In the genomic region with DNA sequence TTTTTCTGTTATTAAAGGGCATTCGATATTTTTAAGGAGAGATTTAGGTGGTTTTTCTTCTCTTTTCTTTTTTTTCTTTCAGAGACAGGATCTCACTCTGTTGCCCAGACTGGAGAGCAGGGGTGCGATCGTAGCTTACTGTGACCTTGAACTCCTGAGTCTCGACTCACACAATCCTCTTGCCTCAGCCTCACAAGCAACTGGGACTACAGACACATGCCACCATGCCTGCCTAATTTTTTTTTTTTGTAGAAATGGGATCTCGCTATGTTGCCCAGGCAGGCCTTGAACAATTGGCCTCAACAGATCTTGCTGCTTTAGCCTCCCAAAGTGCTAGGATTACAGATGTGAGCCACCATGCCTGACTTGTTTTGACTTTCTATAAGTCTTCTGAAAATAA, we compare ENCODE assay signal across 19 cellular contexts. TPM values are rescaled to one million over a fixed set of nuclear protein-coding genes. Genes with fewer than 3 reads are reported as not detected.
DNase-seq lines count a peak whose midpoint lies in the region; ATAC-seq, FAIRE-seq and TF ChIP-seq lines count a peak whose summit lies in the region.
"Had no signal": no experiment of that assay in that cellular context is flagged by ENCODE, and none has a peak within 500 bp of the region (broad histone marks: within the 10 kb centered on the region; RNA-seq: fewer than 3 reads in every experiment).

No MANE protein-coding gene starts in this region.

- no peaks in the 10 kb centered on the region for H3K9me3 ChIP-seq in esophagus muscularis mucosa
- H3K9me3 ChIP-seq: MG63 had no signal

- no peak for TF ChIP-seq EP300 in esophagus muscularis mucosa (IDR thresholded peaks at IDR 0.05)

- H3K27ac Mint-ChIP-seq in activated naive CD8-positive, alpha-beta T cell treated with anti-CD3 and anti-CD28 coated beads for 36 hours: peak overlapping the region; percentile 73
- H3K27ac Mint-ChIP-seq in activated naive CD8-positive, alpha-beta T cell treated with anti-CD3 and anti-CD28 coated beads, Interleukin-2, amount 50 U/mL, for 24 hours: no peak overlapping the region
- H3K27ac Mint-ChIP-seq in WTC11: no peak overlapping the region
- H3K27ac Mint-ChIP-seq: HFFc6 had no signal

- no peaks in the 10 kb centered on the region for H3K36me3 ChIP-seq in esophagus muscularis mucosa
- H3K36me3 ChIP-seq: MG63 had no signal

- no peaks in the 10 kb centered on the region for H3K27me3 ChIP-seq in esophagus muscularis mucosa
- H3K27me3 ChIP-seq: MG63 had no signal

- no peak overlapping the region for H3K27ac ChIP-seq in esophagus muscularis mucosa (replicated peaks in 1 of 4)
- H3K27ac ChIP-seq in RWPE1: no peak overlapping the region

- H3K4me1 ChIP-seq in esophagus muscularis mucosa: no peaks in the 10 kb centered on the region

- intact Hi-C loops in esophagus muscularis mucosa (cut with DNase I): no loop called here

- peaks cover 20% of the 10 kb centered on the region for H3K27me3 Mint-ChIP-seq in activated naive CD8-positive, alpha-beta T cell treated with anti-CD3 and anti-CD28 coated beads for 36 hours
- peaks cover 7% of the 10 kb centered on the region for H3K27me3 Mint-ChIP-seq in activated naive CD8-positive, alpha-beta T cell treated with anti-CD3 and anti-CD28 coated beads, Interleukin-2, amount 50 U/mL, for 24 hours
- no peaks in the 10 kb centered on the region for H3K27me3 Mint-ChIP-seq in WTC11 (ENCODE audit: low read depth)
- H3K27me3 Mint-ChIP-seq: CD4-positive, CD25-positive, alpha-beta regulatory T cell had no signal

- H3K36me3 Mint-ChIP-seq in activated naive CD8-positive, alpha-beta T cell treated with anti-CD3 and anti-CD28 coated beads for 36 hours: no peaks in the 10 kb centered on the region
- H3K36me3 Mint-ChIP-seq in activated naive CD8-positive, alpha-beta T cell treated with anti-CD3 and anti-CD28 coated beads, Interleukin-2, amount 50 U/mL, for 24 hours (ENCODE audit: low read depth): no peaks in the 10 kb centered on the region
- no peaks in the 10 kb centered on the region for H3K36me3 Mint-ChIP-seq in WTC11
- H3K36me3 Mint-ChIP-seq: CD4-positive, CD25-positive, alpha-beta regulatory T cell had no signal

- H3K4me1 Mint-ChIP-seq in activated naive CD8-positive, alpha-beta T cell treated with anti-CD3 and anti-CD28 coated beads for 36 hours: peaks cover 41% of the 10 kb centered on the region
- H3K4me1 Mint-ChIP-seq in activated naive CD8-positive, alpha-beta T cell treated with anti-CD3 and anti-CD28 coated beads, Interleukin-2, amount 50 U/mL, for 24 hours: peaks cover 52% of the 10 kb centered on the region
- no peaks in the 10 kb centered on the region for H3K4me1 Mint-ChIP-seq in WTC11

- POLR2A ChIA-PET in WTC11 (lab: Charles Lee) (interaction anchor here (0.7 kb wide), 1 partner anchor 68 kb away, joined by 3 read pairs; no protein-coding TSS in a partner anchor), RWPE1 (lab: Yijun Ruan, JAX; ENCODE audit: low non-redundant PET) (no interaction called here)

- CTCF ChIA-PET in WTC11 (lab: Charles Lee) (no interaction called here), RWPE1 (lab: Yijun Ruan, JAX) (no interaction called here)

- no peaks in the 10 kb centered on the region for H3K9me3 Mint-ChIP-seq in activated naive CD8-positive, alpha-beta T cell treated with anti-CD3 and anti-CD28 coated beads for 36 hours
- no peaks in the 10 kb centered on the region for H3K9me3 Mint-ChIP-seq in activated naive CD8-positive, alpha-beta T cell treated with anti-CD3 and anti-CD28 coated beads, Interleukin-2, amount 50 U/mL, for 24 hours
- no peaks in the 10 kb centered on the region for H3K9me3 Mint-ChIP-seq in WTC11
- H3K9me3 Mint-ChIP-seq: HFFc6 had no signal

- H3K4me3 ChIP-seq in esophagus muscularis mucosa: no peak overlapping the region
- H3K4me3 ChIP-seq: MG63 had no signal

- WGBS in esophagus muscularis mucosa: 97% methylated on average over 5 of the region's 5 CpGs

- no peak for TF ChIP-seq POLR2A in esophagus muscularis mucosa (IDR thresholded peaks at IDR 0.05; ENCODE audit: low read depth)

- no peak for DNase-seq in activated naive CD8-positive, alpha-beta T cell treated with anti-CD3 and anti-CD28 coated beads for 36 hours
- DNase-seq in activated naive CD8-positive, alpha-beta T cell treated with anti-CD3 and anti-CD28 coated beads, Interleukin-2, amount 50 U/mL, for 24 hours: no peak
- DNase-seq in GM18507 (ENCODE audit: extremely low spot score, insufficient read length, low read depth): no peak
- DNase-seq in WTC11 (ENCODE audit: low spot score): no peak
- DNase-seq in esophagus muscularis mucosa (ENCODE audit: extremely low spot score): peak; percentile 37
- DNase-seq in RWPE1 (ENCODE audit: low spot score): no peak
- DNase-seq in activated CD8-positive, alpha-beta memory T cell treated with anti-CD3 and anti-CD28 coated beads, Interleukin-2, amount 50 U/mL, for 48 hours: no peak
- DNase-seq: CD4-positive, CD25-positive, alpha-beta regulatory T cell; COR-L47; DND-41; HFFc6; MG63; NCI-H1417; NCI-H1694 treated with DMSO at 0.1 percent for 48 hours; NCI-H2081 treated with DMSO at 0.1 percent for 48 hours; NCI-H446; NCI-H526; SHP77 had no signal

- TF ChIP-seq CTCF in WTC11 (IDR thresholded peaks at IDR 0.05): no peak
- TF ChIP-seq CTCF in esophagus muscularis mucosa (IDR thresholded peaks at IDR 0.05): no peak
- TF ChIP-seq CTCF in RWPE1 (conservative IDR thresholded peaks at IDR 0.05; ENCODE audit: low read depth): no peak

- FAIRE-seq in GM18507 (lab: Jason Lieb, UNC): peak; percentile 76

- ATAC-seq in activated naive CD8-positive, alpha-beta T cell treated with anti-CD3 and anti-CD28 coated beads, Interleukin-2, amount 50 U/mL, for 24 hours: no peak
- no peak for ATAC-seq in WTC11
- no peak for ATAC-seq in HG03469 (IDR thresholded peaks at IDR 0.05; ENCODE audit: unreplicated experiment)

- no peak overlapping the region for H3K4me3 Mint-ChIP-seq in activated naive CD8-positive, alpha-beta T cell treated with anti-CD3 and anti-CD28 coated beads for 36 hours
- H3K4me3 Mint-ChIP-seq in activated naive CD8-positive, alpha-beta T cell treated with anti-CD3 and anti-CD28 coated beads, Interleukin-2, amount 50 U/mL, for 24 hours: no peak overlapping the region
- H3K4me3 Mint-ChIP-seq in WTC11: no peak overlapping the region
- H3K4me3 Mint-ChIP-seq: CD4-positive, CD25-positive, alpha-beta regulatory T cell; HFFc6 had no signal

TF ChIP-seq in WTC11, 78 proteins besides CTCF, POLR2A, EP300 and RAD21:
- TF ChIP-seq FOXK1 (CRISPR knock-in tag; IDR thresholded peaks at IDR 0.05) (no peak), MYBL2 (CRISPR knock-in tag; IDR thresholded peaks at IDR 0.05) (no peak), ZNF121 (CRISPR knock-in tag; IDR thresholded peaks at IDR 0.05) (peak; percentile 67; the same call in 1 of the 2 replicates), SMAD4 (CRISPR knock-in tag; IDR thresholded peaks at IDR 0.05) (no peak), ZNF232 (CRISPR knock-in tag; IDR thresholded peaks at IDR 0.05) (no peak)
- TF ChIP-seq, protein P1, sequence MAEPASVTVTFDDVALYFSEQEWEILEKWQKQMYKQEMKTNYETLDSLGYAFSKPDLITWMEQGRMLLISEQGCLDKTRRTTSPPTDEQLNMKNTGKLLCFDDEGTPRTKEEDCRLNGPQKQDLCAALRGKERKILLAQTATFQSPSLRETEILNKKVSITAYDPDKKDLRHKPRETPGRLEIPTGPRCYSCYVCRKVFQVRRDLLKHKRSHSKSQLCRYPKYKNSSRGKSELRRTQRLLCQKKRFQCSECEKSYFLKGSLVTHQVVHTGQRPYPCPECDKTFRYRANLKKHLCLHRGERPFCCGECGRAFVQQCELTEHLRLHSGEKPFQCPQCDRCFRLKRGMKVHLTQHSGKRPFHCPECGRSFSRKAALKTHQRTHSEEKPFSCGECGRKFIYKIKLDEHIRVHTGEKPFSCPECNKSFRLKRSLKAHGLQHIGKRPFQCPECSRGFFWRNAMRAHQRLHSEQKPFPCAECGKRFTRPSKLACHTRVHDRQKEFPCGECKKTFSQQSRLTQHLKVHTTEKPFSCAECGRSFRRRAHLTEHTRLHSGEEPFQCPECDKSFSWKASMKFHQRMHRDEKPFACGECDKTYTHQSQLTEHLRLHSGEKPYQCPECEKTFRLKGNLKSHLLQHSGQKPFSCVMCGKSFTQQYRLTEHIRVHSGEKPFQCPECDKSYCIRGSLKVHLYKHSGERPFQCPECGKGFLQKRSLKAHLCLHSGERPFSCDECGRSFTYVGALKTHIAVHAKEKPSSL (CRISPR knock-in tag; conservative IDR thresholded peaks at IDR 0.05): no peak
- TF ChIP-seq, protein P2, sequence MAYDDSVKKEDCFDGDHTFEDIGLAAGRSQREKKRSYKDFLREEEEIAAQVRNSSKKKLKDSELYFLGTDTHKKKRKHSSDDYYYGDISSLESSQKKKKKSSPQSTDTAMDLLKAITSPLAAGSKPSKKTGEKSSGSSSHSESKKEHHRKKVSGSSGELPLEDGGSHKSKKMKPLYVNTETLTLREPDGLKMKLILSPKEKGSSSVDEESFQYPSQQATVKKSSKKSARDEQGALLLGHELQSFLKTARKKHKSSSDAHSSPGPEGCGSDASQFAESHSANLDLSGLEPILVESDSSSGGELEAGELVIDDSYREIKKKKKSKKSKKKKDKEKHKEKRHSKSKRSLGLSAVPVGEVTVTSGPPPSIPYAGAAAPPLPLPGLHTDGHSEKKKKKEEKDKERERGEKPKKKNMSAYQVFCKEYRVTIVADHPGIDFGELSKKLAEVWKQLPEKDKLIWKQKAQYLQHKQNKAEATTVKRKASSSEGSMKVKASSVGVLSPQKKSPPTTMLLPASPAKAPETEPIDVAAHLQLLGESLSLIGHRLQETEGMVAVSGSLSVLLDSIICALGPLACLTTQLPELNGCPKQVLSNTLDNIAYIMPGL (CRISPR knock-in tag; IDR thresholded peaks at IDR 0.05): no peak

RNA-seq across cellular contexts. Expression of gene PMAIP1, which starts 26.3 kb away (rescaled TPM):
- 10 to 100 TPM; 82.0 to 83.4 TPM for total RNA-seq in activated naive CD8-positive, alpha-beta T cell treated with anti-CD3 and anti-CD28 coated beads for 36 hours
- 152 to 162 TPM (median 161 TPM) in 3 replicates for total RNA-seq in WTC11 (2021)
- 1 to 10 TPM in 1 of 4 donors, under 1 TPM in 3; 0.42 to 1.3 (median 0.79) TPM for total RNA-seq in esophagus muscularis mucosa

Comparison
In these comparisons a context has a peak if more than half of its experiments do, and no peak if none do; other contexts are left out.
1. RNA of gene PMAIP1, which starts 26.3 kb away (total RNA-seq): 152 to 162 TPM in WTC11 and 82.0 to 83.4 TPM in activated naive CD8-positive, alpha-beta T cell treated with anti-CD3 and anti-CD28 coated beads for 36 hours; 0.42 to 1.3 TPM in esophagus muscularis mucosa; every median in the first group is over 10 times any median in the second.